ENCODE assay signal across 8 cellular contexts in the genomic region with DNA sequence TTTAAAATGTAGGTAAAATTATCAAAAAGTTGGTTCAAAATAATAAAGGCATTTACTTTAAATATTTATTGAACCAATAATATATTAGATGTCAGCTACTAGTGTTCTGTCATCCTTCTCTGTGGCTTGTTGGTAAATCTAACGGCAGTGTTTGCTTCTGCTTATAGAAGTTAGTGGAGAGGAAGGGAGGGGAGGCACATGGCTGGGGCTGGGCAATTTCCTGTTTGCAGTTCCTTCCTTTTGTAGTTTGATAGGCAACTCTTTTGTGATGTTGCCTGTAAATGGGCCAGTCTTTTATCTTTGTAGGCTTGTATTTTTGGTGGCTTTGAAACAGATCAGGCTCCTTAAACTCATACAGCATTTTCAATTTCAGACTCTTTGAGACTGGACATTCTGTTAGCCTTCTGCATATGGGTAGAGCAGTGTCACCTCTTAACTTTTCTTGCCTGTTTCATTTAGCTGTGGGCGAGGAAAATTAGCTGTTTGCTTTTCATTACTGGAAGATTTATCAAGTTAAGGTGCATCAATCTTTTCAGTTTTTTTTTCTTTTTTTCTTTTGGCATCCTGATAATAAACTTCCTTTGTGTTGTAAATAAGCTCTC. TPM values are rescaled to one million over a fixed set of nuclear protein-coding genes. Genes with fewer than 3 reads are reported as not detected.
A peak's percentile ranks its signal among the peaks of the same experiment; 100 is the strongest.
DNase-seq lines count a peak whose midpoint lies in the region; ATAC-seq and TF ChIP-seq lines count a peak whose summit lies in the region.

No MANE protein-coding gene starts in this region.

- H3K4me1 Mint-ChIP-seq in stimulated activated memory B cell treated with anti-CD40 and anti-IgM and Interleukin-4, amounts not matched to agents 10 μg/mL and 1 μg/mL and 100 μg/mL, for 72 hours: peaks cover 62% of the 10 kb centered on the region

- peak overlapping the region; percentile 76 for H3K27ac Mint-ChIP-seq in stimulated activated memory B cell treated with anti-CD40 and anti-IgM and Interleukin-4, amounts not matched to agents 10 μg/mL and 1 μg/mL and 100 μg/mL, for 72 hours

- H3K36me3 Mint-ChIP-seq in stimulated activated memory B cell treated with anti-CD40 and anti-IgM and Interleukin-4, amounts not matched to agents 10 μg/mL and 1 μg/mL and 100 μg/mL, for 72 hours: peaks cover 25% of the 10 kb centered on the region

- H3K27ac ChIP-seq in liver (ENCODE audit: low read depth in 1 of 2, low read length in 2 of 2): no peak overlapping the region

- H3K4me1 ChIP-seq in NT2/D1 (ENCODE audit: insufficient read depth, insufficient read length) (no peaks in the 10 kb centered on the region), liver (ENCODE audit: control insufficient read depth in 4 of 4, insufficient read depth in 4 of 4, low read length in 3 of 4) (no peaks in the 10 kb centered on the region)

- H3K4me3 ChIP-seq in NT2/D1 (ENCODE audit: insufficient read length, low read depth) (no peak overlapping the region), liver (ENCODE audit: low read depth in 1 of 3, low read length in 3 of 3) (no peak overlapping the region)

- WGBS in liver: 70% methylated on average over 2 of the region's 2 CpGs

- DNase-seq in Ammon's horn (ENCODE audit: low spot score) (peak; percentile 59), NT2/D1 (ENCODE audit: low read depth, low spot score) (peak; percentile 33), NCI-H526 treated with DMSO at 0.1 percent for 48 hours (lab: John Stamatoyannopoulos, UW) (no peak)
- DNase-seq in activated effector memory CD4-positive, alpha-beta T cell treated with anti-CD3 and anti-CD28 coated beads, Interleukin-2, amount 50 U/mL, for 16 hours: peak; percentile 83

- no peak for TF ChIP-seq CTCF in liver (IDR thresholded peaks at IDR 0.05; ENCODE audit: low read depth, low read length, missing input control)

- ATAC-seq in GM21526 (IDR thresholded peaks at IDR 0.05; ENCODE audit: low FRiP score, unreplicated experiment) (peak; percentile 62), GM21737 (IDR thresholded peaks at IDR 0.05; ENCODE audit: unreplicated experiment) (no peak)
- ATAC-seq in stimulated activated memory B cell treated with anti-CD40 and anti-IgM and Interleukin-4, amounts not matched to agents 10 μg/mL and 1 μg/mL and 100 μg/mL, for 72 hours: peak; percentile 81

- no peaks in the 10 kb centered on the region for H3K27me3 Mint-ChIP-seq in stimulated activated memory B cell treated with anti-CD40 and anti-IgM and Interleukin-4, amounts not matched to agents 10 μg/mL and 1 μg/mL and 100 μg/mL, for 72 hours

- no peaks in the 10 kb centered on the region for H3K27me3 ChIP-seq in NT2/D1 (ENCODE audit: insufficient read depth, insufficient read length)
- no peaks in the 10 kb centered on the region for H3K27me3 ChIP-seq in liver (ENCODE audit: control insufficient read depth in 4 of 4, insufficient read depth in 4 of 4, low read length in 3 of 4)

- no peak for TF ChIP-seq RAD21 in liver (IDR thresholded peaks at IDR 0.05)

- H3K36me3 ChIP-seq in NT2/D1 (ENCODE audit: insufficient read depth, insufficient read length, low read length) (peaks cover 8% of the 10 kb centered on the region), liver (ENCODE audit: control insufficient read depth in 4 of 4, insufficient read depth in 3 of 4, low read depth in 1 of 4, low read length in 3 of 4) (no peaks in the 10 kb centered on the region)

- H3K9ac ChIP-seq in NT2/D1 (ENCODE audit: insufficient read length, low read depth) (no peak overlapping the region), liver (ENCODE audit: low read depth in 1 of 2, low read length in 2 of 2) (no peak overlapping the region)

- no peaks in the 10 kb centered on the region for H3K9me3 Mint-ChIP-seq in stimulated activated memory B cell treated with anti-CD40 and anti-IgM and Interleukin-4, amounts not matched to agents 10 μg/mL and 1 μg/mL and 100 μg/mL, for 72 hours

- H3K9me3 ChIP-seq in NT2/D1 (ENCODE audit: insufficient read depth, low read length) (no peaks in the 10 kb centered on the region), liver (ENCODE audit: control insufficient read depth in 4 of 4, low read length in 3 of 4) (no peaks in the 10 kb centered on the region)

- H3K4me3 Mint-ChIP-seq in stimulated activated memory B cell treated with anti-CD40 and anti-IgM and Interleukin-4, amounts not matched to agents 10 μg/mL and 1 μg/mL and 100 μg/mL, for 72 hours: peak overlapping the region; percentile 18

TF ChIP-seq in liver, 16 proteins besides CTCF, POLR2A, EP300 and RAD21:
- TF ChIP-seq NR2F2 (IDR thresholded peaks at IDR 0.05) (no peak), EGR1 (IDR thresholded peaks at IDR 0.05; ENCODE audit: low read depth in 2 of 2) (no peak), MAX (IDR thresholded peaks at IDR 0.05) (peak; percentile 49), FOXA1 (IDR thresholded peaks at IDR 0.05) (no peak), HNF4A (conservative IDR thresholded peaks at IDR 0.05) (no peak), HNF4G (IDR thresholded peaks at IDR 0.05) (no peak), TAF1 (conservative IDR thresholded peaks at IDR 0.05) (no peak)

RNA-seq across cellular contexts. Expression of gene CDC14A, which starts 48.1 kb away (rescaled TPM):
- total RNA-seq in liver: 1 to 10 TPM; 3.6 to 4.1 TPM
- polyA plus RNA-seq in liver: 1 to 10 TPM in 1 of 2 donors, under 1 TPM in 1; 0.39 to 1.7 TPM
